Comparison of ENCODE assay signal across 24 cellular contexts in genomic region chr5:141777711-141778110, GRCh38.
"Had no signal": no experiment of that assay in that cellular context is flagged by ENCODE, and none has a peak within 500 bp of the region (broad histone marks: within the 10 kb centered on the region; RNA-seq: fewer than 3 reads in every experiment).

No MANE protein-coding gene starts in this region.

- H3K27me3 Mint-ChIP-seq: activated CD4-positive, alpha-beta T cell treated with anti-CD3 and anti-CD28 coated beads, Interleukin-2, amount 10 ng/mL, durations not matched to agents 7 days and 5 days had no signal

- H3K36me3 Mint-ChIP-seq: activated CD4-positive, alpha-beta memory T cell treated with anti-CD3 and anti-CD28 coated beads for 36 hours; activated naive CD8-positive, alpha-beta T cell had no signal

- H3K27ac ChIP-seq: brain microvascular endothelial cell, cardiac muscle cell, SJSA1 had no signal

- H3K36me3 ChIP-seq: brain microvascular endothelial cell, cardiac muscle cell, SJSA1 had no signal

- H3K4me1 ChIP-seq: SJSA1 had no signal

- H3K9me3 ChIP-seq: SJSA1 had no signal

- ATAC-seq: activated T-helper 17 cell treated with anti-CD3 and anti-CD28 coated beads, Interleukin-2, amount 50 U/mL, for 72 hours; PC-3; T-helper 17 cell had no signal

- H3K27me3 ChIP-seq: cardiac muscle cell had no signal

- H3K27ac Mint-ChIP-seq: activated B cell treated with CpG ODN at 0.5 μM for 24 hours; activated CD4-positive, alpha-beta memory T cell treated with anti-CD3 and anti-CD28 coated beads for 36 hours; activated CD4-positive, alpha-beta T cell treated with anti-CD3 and anti-CD28 coated beads, Interleukin-2, amount 10 ng/mL, durations not matched to agents 7 days and 5 days; activated naive CD4-positive, alpha-beta T cell treated with anti-CD3 and anti-CD28 coated beads for 36 hours; activated naive CD8-positive, alpha-beta T cell; activated T-helper 17 cell treated with anti-CD3 and anti-CD28 coated beads, Interleukin-2, amount 50 U/mL, for 72 hours; T-helper 17 cell had no signal

- H3K4me3 ChIP-seq: cardiac muscle cell, SJSA1 had no signal

- H3K9me3 Mint-ChIP-seq: activated B cell treated with CpG ODN at 0.5 μM for 24 hours; activated CD4-positive, alpha-beta memory T cell treated with anti-CD3 and anti-CD28 coated beads for 36 hours; activated CD4-positive, alpha-beta T cell treated with anti-CD3 and anti-CD28 coated beads, Interleukin-2, amount 10 ng/mL, durations not matched to agents 7 days and 5 days; activated naive CD4-positive, alpha-beta T cell treated with anti-CD3 and anti-CD28 coated beads for 36 hours; activated T-helper 17 cell treated with anti-CD3 and anti-CD28 coated beads, Interleukin-2, amount 50 U/mL, for 72 hours had no signal

- DNase-seq: activated B cell treated with CpG ODN at 0.5 μM for 24 hours; activated CD4-positive, alpha-beta memory T cell treated with anti-CD3 and anti-CD28 coated beads for 36 hours; activated CD4-positive, alpha-beta T cell treated with anti-CD3 and anti-CD28 coated beads for 1 hour; activated CD4-positive, alpha-beta T cell treated with anti-CD3 and anti-CD28 coated beads, Interleukin-2, amount 10 ng/mL, durations not matched to agents 7 days and 5 days; activated CD8-positive, alpha-beta memory T cell treated with anti-CD3 and anti-CD28 coated beads for 24 hours; activated gamma-delta T cell; activated T-cell treated with anti-CD3 and anti-CD28 coated beads, Interleukin-2, amount 50 U/mL, for 48 hours; brain microvascular endothelial cell; KBM-7; NCI-H1092; NCI-H1930; NCI-H2107; NCI-H510A treated with DMSO at 0.1 percent for 48 hours; NCI-H69; NK-92 treated with Interleukin-12 subunit alpha and Interleukin-12 subunit beta, amount 100 ng/mL, for 24 hours; PC-3; SHP77; T-helper 17 cell; T-helper 9 cell had no signal

- H3K4me3 Mint-ChIP-seq: activated B cell treated with CpG ODN at 0.5 μM for 24 hours; activated CD4-positive, alpha-beta memory T cell treated with anti-CD3 and anti-CD28 coated beads for 36 hours; activated CD4-positive, alpha-beta T cell treated with anti-CD3 and anti-CD28 coated beads, Interleukin-2, amount 10 ng/mL, durations not matched to agents 7 days and 5 days; activated naive CD4-positive, alpha-beta T cell treated with anti-CD3 and anti-CD28 coated beads for 36 hours; activated naive CD8-positive, alpha-beta T cell; activated T-helper 17 cell treated with anti-CD3 and anti-CD28 coated beads, Interleukin-2, amount 50 U/mL, for 72 hours; T-helper 17 cell had no signal

- H3K4me1 Mint-ChIP-seq: activated B cell treated with CpG ODN at 0.5 μM for 24 hours; activated CD4-positive, alpha-beta T cell treated with anti-CD3 and anti-CD28 coated beads, Interleukin-2, amount 10 ng/mL, durations not matched to agents 7 days and 5 days; activated T-helper 17 cell treated with anti-CD3 and anti-CD28 coated beads, Interleukin-2, amount 50 U/mL, for 72 hours had no signal
